Comparison of ENCODE assay signal across 15 cellular contexts in the genomic region with DNA sequence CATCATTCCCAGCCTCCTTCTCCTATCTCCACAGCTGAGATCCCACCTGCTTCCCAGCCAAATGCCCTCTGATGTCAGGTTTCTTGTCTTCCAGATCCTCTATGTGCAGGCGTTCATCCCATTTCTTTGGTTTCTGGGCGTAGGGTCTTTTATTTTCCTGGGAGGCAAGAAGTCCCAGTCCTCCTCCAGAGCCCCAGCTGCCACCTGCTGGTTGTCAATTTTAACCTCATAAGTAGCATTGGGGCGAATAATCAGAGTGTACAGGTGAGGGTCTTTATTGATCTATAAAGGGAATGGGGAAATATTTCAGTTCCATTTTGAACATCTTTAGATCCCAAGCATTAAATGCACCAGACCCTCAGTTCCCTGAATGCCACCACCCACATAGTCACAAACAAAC. TPM values are rescaled to one million over a fixed set of nuclear protein-coding genes. Genes with fewer than 3 reads are reported as not detected.
DNase-seq lines count a peak whose midpoint lies in the region; ATAC-seq and TF ChIP-seq lines count a peak whose summit lies in the region.
"Had no signal": no experiment of that assay in that cellular context is flagged by ENCODE, and none has a peak within 500 bp of the region (broad histone marks: within the 10 kb centered on the region; RNA-seq: fewer than 3 reads in every experiment).

No MANE protein-coding gene starts in this region.

- H3K27ac ChIP-seq in DOHH2 (ENCODE audit: low read depth, low read length) (no peak overlapping the region), HCT116 (ENCODE audit: low read depth, low read length) (no peak overlapping the region), Panc1 (ENCODE audit: low read length) (peak overlapping the region; percentile 94; the same call in 1 of the 2 replicates), foreskin keratinocyte (no peak overlapping the region)

- peak; percentile 57 for TF ChIP-seq RAD21 in HCT116 (IDR thresholded peaks at IDR 0.05; ENCODE audit: low read depth)

- no peak overlapping the region for H3K4me3 Mint-ChIP-seq in WTC11
- no peak overlapping the region for H3K4me3 Mint-ChIP-seq in activated T-helper 1 cell treated with anti-CD3 and anti-CD28 coated beads, Interleukin-12 subunit alpha, Interleukin-12 subunit beta, Interleukin-2, Interleukin-4 antibody, amounts not matched to agents 30 ng/mL and 10 ng/mL and 1 ng/mL, durations not matched to agents 14 hours and 24 hours and 36 hours
- H3K4me3 Mint-ChIP-seq: CD4-positive, alpha-beta memory T cell; IgD-negative memory B cell had no signal

- TF ChIP-seq CTCF in DOHH2 (IDR thresholded peaks at IDR 0.05; ENCODE audit: low read depth, low read length, poor library complexity, severe bottlenecking) (peak; percentile 23), HCT116 (IDR thresholded peaks at IDR 0.05 in 2 of 3, conservative IDR thresholded peaks at IDR 0.05 in 1 of 3; ENCODE audit: borderline replicate concordance in 1 of 3, insufficient read depth in 1 of 3, low read depth in 2 of 3, low read length in 2 of 3) (peak in 2 of 3 experiments; percentile 17 to 40; a peak in 2 of 6 replicates), Panc1 (IDR thresholded peaks at IDR 0.05) (peak; percentile 55), foreskin keratinocyte (conservative IDR thresholded peaks at IDR 0.05) (peak; percentile 7), WTC11 (IDR thresholded peaks at IDR 0.05) (no peak)

- H2AFZ ChIP-seq in HCT116 (ENCODE audit: low read depth, low read length, poor library complexity, severe bottlenecking), result no peak overlapping the region

- RAD21 ChIA-PET in HCT116 (lab: Charles Lee; ENCODE audit: low non-redundant PET in 1 of 2, low total read pairs in 2 of 2, uncharacterized antibody in 2 of 2, unreplicated experiment in 2 of 2), result no interaction called here

- CTCF ChIA-PET in HCT116 (lab: Charles Lee), result no interaction called here
- CTCF ChIA-PET in Panc1 (lab: Charles Lee), result interaction anchor here (0.7 kb wide), 1 partner anchor 31 kb away, joined by 3 read pairs; no protein-coding TSS in a partner anchor
- CTCF ChIA-PET in WTC11 (lab: Charles Lee), result no interaction called here

- POLR2A ChIA-PET in HCT116 (lab: Charles Lee), result no interaction called here
- POLR2A ChIA-PET in Panc1 (lab: Charles Lee), result no interaction called here
- POLR2A ChIA-PET in WTC11 (lab: Charles Lee), result no interaction called here

- ATAC-seq in HCT116 (no peak), Panc1 (no peak), foreskin keratinocyte (no peak), WTC11 (no peak)

- in situ Hi-C loops in Panc1 (cut with HindIII; ENCODE audit: low pct_unique_long_range_greater_than_20kb, low sequenced_read_pairs), result no loop called here

- H3K36me3 ChIP-seq in DOHH2 (ENCODE audit: control insufficient read depth, low read length), result no peaks in the 10 kb centered on the region
- H3K36me3 ChIP-seq in HCT116 (ENCODE audit: control insufficient read depth in 1 of 2, insufficient read depth in 2 of 2, low read length in 2 of 2), result no peaks in the 10 kb centered on the region
- H3K36me3 ChIP-seq in Panc1 (ENCODE audit: control insufficient read depth, insufficient read depth, low read length), result no peaks in the 10 kb centered on the region

- H3K9ac ChIP-seq in HCT116 (ENCODE audit: low read length), result no peak overlapping the region

- H4K20me1 ChIP-seq in DOHH2 (ENCODE audit: control insufficient read depth, insufficient read depth, low read depth, low read length), result no peaks in the 10 kb centered on the region
- H4K20me1 ChIP-seq in HCT116 (ENCODE audit: insufficient read depth), result no peaks in the 10 kb centered on the region

- TF ChIP-seq POLR2A in HCT116 (IDR thresholded peaks at IDR 0.05; ENCODE audit: borderline replicate concordance, extremely low read depth, insufficient read depth, insufficient read length), result no peak

- no peak for DNase-seq in HCT116 (ENCODE audit: low read depth, low spot score)
- no peak for DNase-seq in Panc1 (ENCODE audit: low read depth, low spot score)
- no peak for DNase-seq in foreskin keratinocyte
- no peak for DNase-seq in WTC11 (ENCODE audit: low spot score)
- no peak for DNase-seq in activated effector memory CD4-positive, alpha-beta T cell treated with anti-CD3 and anti-CD28 coated beads, Interleukin-2, amount 50 U/mL, for 16 hours
- no peak for DNase-seq in activated T-helper 1 cell treated with anti-CD3 and anti-CD28 coated beads, Interleukin-12 subunit alpha, Interleukin-12 subunit beta, Interleukin-2, Interleukin-4 antibody, amounts not matched to agents 30 ng/mL and 10 ng/mL and 1 ng/mL, durations not matched to agents 14 hours and 24 hours and 36 hours (ENCODE audit: low spot score)
- DNase-seq: AML-193; CD4-positive, alpha-beta memory T cell; HCEC 1CT; NCI-H1436 treated with DMSO at 0.1 percent for 48 hours; NCI-H2081; NCI-H345; NCI-H526 treated with DMSO at 0.1 percent for 48 hours had no signal

- H3K9me3 Mint-ChIP-seq in WTC11, result no peaks in the 10 kb centered on the region
- no peaks in the 10 kb centered on the region for H3K9me3 Mint-ChIP-seq in activated T-helper 1 cell treated with anti-CD3 and anti-CD28 coated beads, Interleukin-12 subunit alpha, Interleukin-12 subunit beta, Interleukin-2, Interleukin-4 antibody, amounts not matched to agents 30 ng/mL and 10 ng/mL and 1 ng/mL, durations not matched to agents 14 hours and 24 hours and 36 hours
- H3K9me3 Mint-ChIP-seq: CD4-positive, alpha-beta memory T cell; IgD-negative memory B cell had no signal

- H3K79me2 ChIP-seq in DOHH2 (ENCODE audit: control insufficient read depth, low read length) (no peaks in the 10 kb centered on the region), HCT116 (ENCODE audit: insufficient read depth, low read length) (no peaks in the 10 kb centered on the region)

- H3K27me3 ChIP-seq in DOHH2 (ENCODE audit: control insufficient read depth, low read length) (no peaks in the 10 kb centered on the region), HCT116 (ENCODE audit: insufficient read depth, low read length) (no peaks in the 10 kb centered on the region), Panc1 (ENCODE audit: control insufficient read depth, insufficient read depth, low read length) (no peaks in the 10 kb centered on the region), foreskin keratinocyte (no peaks in the 10 kb centered on the region)

- H3K4me1 ChIP-seq in DOHH2 (ENCODE audit: control insufficient read depth, low read length) (peaks cover 28% of the 10 kb centered on the region), HCT116 (ENCODE audit: control insufficient read depth in 1 of 2, insufficient read depth in 2 of 2, low read length in 2 of 2) (peaks cover 38 to 50% of the 10 kb centered on the region in 2 experiments), Panc1 (ENCODE audit: control insufficient read depth, insufficient read depth, low read length) (peaks cover 56% of the 10 kb centered on the region), foreskin keratinocyte (peaks cover 36% of the 10 kb centered on the region)

- H3K4me3 ChIP-seq in DOHH2 (ENCODE audit: low read length) (no peak overlapping the region), HCT116 (replicated peaks in 1 of 2; ENCODE audit: low read depth in 1 of 2, low read length in 2 of 2) (no peak overlapping the region), Panc1 (ENCODE audit: low read depth in 2 of 2, low read length in 2 of 2) (no peak overlapping the region)

- H3K4me2 ChIP-seq in DOHH2 (ENCODE audit: low read length), result no peak overlapping the region
- H3K4me2 ChIP-seq in HCT116 (ENCODE audit: low read length), result no peak overlapping the region

- no peaks in the 10 kb centered on the region for H3K9me2 ChIP-seq in DOHH2 (replicated peaks; ENCODE audit: control insufficient read depth, low read length)
- no peaks in the 10 kb centered on the region for H3K9me2 ChIP-seq in HCT116 (ENCODE audit: insufficient read depth)

- intact Hi-C loops in HCT116 (cut with micrococcal nuclease) (loop anchor here (5.0 kb wide), 1 partner anchor 201 kb away; no protein-coding TSS in a partner anchor), Panc1 (cut with micrococcal nuclease; ENCODE audit: unreplicated experiment) (no loop called here)
- intact Hi-C loops in activated T-helper 1 cell treated with anti-CD3 and anti-CD28 coated beads, Interleukin-12 subunit alpha, Interleukin-12 subunit beta, Interleukin-2, Interleukin-4 antibody, amounts not matched to agents 30 ng/mL and 10 ng/mL and 1 ng/mL, durations not matched to agents 14 hours and 24 hours and 36 hours (cut with micrococcal nuclease), result loop anchor here (5.0 kb wide), 1 partner anchor 161 kb away; no protein-coding TSS in a partner anchor

- H3K36me3 Mint-ChIP-seq in WTC11, result no peaks in the 10 kb centered on the region
- peaks cover 3% of the 10 kb centered on the region for H3K36me3 Mint-ChIP-seq in activated T-helper 1 cell treated with anti-CD3 and anti-CD28 coated beads, Interleukin-12 subunit alpha, Interleukin-12 subunit beta, Interleukin-2, Interleukin-4 antibody, amounts not matched to agents 30 ng/mL and 10 ng/mL and 1 ng/mL, durations not matched to agents 14 hours and 24 hours and 36 hours (ENCODE audit: low read depth)
- H3K36me3 Mint-ChIP-seq: CD4-positive, alpha-beta memory T cell; IgD-negative memory B cell had no signal

- H3K9me3 ChIP-seq in DOHH2 (ENCODE audit: control insufficient read depth, insufficient read depth, low read length) (no peaks in the 10 kb centered on the region), HCT116 (ENCODE audit: control insufficient read depth in 1 of 2, insufficient read depth in 1 of 2, low read depth in 1 of 2, low read length in 2 of 2) (no peaks in the 10 kb centered on the region), Panc1 (ENCODE audit: control insufficient read depth, insufficient read depth, low read depth, low read length) (no peaks in the 10 kb centered on the region)

- no peak overlapping the region for H3K27ac Mint-ChIP-seq in WTC11
- no peak overlapping the region for H3K27ac Mint-ChIP-seq in activated T-helper 1 cell treated with anti-CD3 and anti-CD28 coated beads, Interleukin-12 subunit alpha, Interleukin-12 subunit beta, Interleukin-2, Interleukin-4 antibody, amounts not matched to agents 30 ng/mL and 10 ng/mL and 1 ng/mL, durations not matched to agents 14 hours and 24 hours and 36 hours
- H3K27ac Mint-ChIP-seq: CD4-positive, alpha-beta memory T cell; IgD-negative memory B cell had no signal

- no peaks in the 10 kb centered on the region for H3F3A ChIP-seq in DOHH2 (ENCODE audit: control insufficient read depth, insufficient read depth)

- no peaks in the 10 kb centered on the region for H3K27me3 Mint-ChIP-seq in WTC11 (ENCODE audit: low read depth)
- no peaks in the 10 kb centered on the region for H3K27me3 Mint-ChIP-seq in activated T-helper 1 cell treated with anti-CD3 and anti-CD28 coated beads, Interleukin-12 subunit alpha, Interleukin-12 subunit beta, Interleukin-2, Interleukin-4 antibody, amounts not matched to agents 30 ng/mL and 10 ng/mL and 1 ng/mL, durations not matched to agents 14 hours and 24 hours and 36 hours (ENCODE audit: insufficient read depth)
- H3K27me3 Mint-ChIP-seq: CD4-positive, alpha-beta memory T cell; IgD-negative memory B cell had no signal

- BruUV-seq in HCT116 (replicated peaks; lab: Mats Ljungman, UMichigan), result no TSS peak
- BruUV-seq in Panc1 (replicated peaks; lab: Mats Ljungman, UMichigan), result no TSS peak

- peaks cover 19% of the 10 kb centered on the region for H3K4me1 Mint-ChIP-seq in WTC11
- no peaks in the 10 kb centered on the region for H3K4me1 Mint-ChIP-seq in activated T-helper 1 cell treated with anti-CD3 and anti-CD28 coated beads, Interleukin-12 subunit alpha, Interleukin-12 subunit beta, Interleukin-2, Interleukin-4 antibody, amounts not matched to agents 30 ng/mL and 10 ng/mL and 1 ng/mL, durations not matched to agents 14 hours and 24 hours and 36 hours (ENCODE audit: low read depth)

RNA-seq across cellular contexts. Expression of gene EPS15, which starts 47.2 kb away (rescaled TPM):
- 41.2 TPM for total RNA-seq in HCT116 (2021; ENCODE audit: unreplicated experiment)
- 18.1 and 18.6 TPM in 2 replicates for polyA plus RNA-seq in HCT116 (2012)
- total RNA-seq in Panc1 (2021; ENCODE audit: unreplicated experiment), result 54.4 TPM
- 15.4 TPM for polyA plus RNA-seq in Panc1 (2012; ENCODE audit: insufficient read length)
- total RNA-seq in foreskin keratinocyte, result 36.2 and 39.2 TPM in 2 replicates
- 8.6 and 9.1 TPM in 2 replicates for polyA plus RNA-seq in foreskin keratinocyte
- total RNA-seq in WTC11 (2021), result 37.1 to 41.7 TPM (median 39.3 TPM) in 3 replicates
- total RNA-seq in activated T-helper 1 cell treated with anti-CD3 and anti-CD28 coated beads, Interleukin-12 subunit alpha, Interleukin-12 subunit beta, Interleukin-2, Interleukin-4 antibody, amounts not matched to agents 30 ng/mL and 10 ng/mL and 1 ng/mL, durations not matched to agents 14 hours and 24 hours and 36 hours, result 53.0 and 55.5 TPM in 2 replicates

RNA-seq across cellular contexts. Expression of gene OSBPL9, which starts 50.6 kb away (rescaled TPM):
- total RNA-seq in HCT116 (2021; ENCODE audit: unreplicated experiment) (52.6 TPM), Panc1 (2021; ENCODE audit: unreplicated experiment) (85.5 TPM), foreskin keratinocyte (68.1 and 73.4 TPM in 2 replicates), WTC11 (2021) (55.6 to 66.7 TPM (median 63.5 TPM) in 3 replicates)
- polyA plus RNA-seq in HCT116 (2012), result 31.7 and 37.0 TPM in 2 replicates
- 63.5 TPM for polyA plus RNA-seq in Panc1 (2012; ENCODE audit: insufficient read length)
- polyA plus RNA-seq in foreskin keratinocyte, result 34.9 and 38.5 TPM in 2 replicates
- 48.1 and 48.8 TPM in 2 replicates for total RNA-seq in activated T-helper 1 cell treated with anti-CD3 and anti-CD28 coated beads, Interleukin-12 subunit alpha, Interleukin-12 subunit beta, Interleukin-2, Interleukin-4 antibody, amounts not matched to agents 30 ng/mL and 10 ng/mL and 1 ng/mL, durations not matched to agents 14 hours and 24 hours and 36 hours
